16 cellular contexts compared by ENCODE assay signal in genomic region chr10:125494631-125495239, GRCh38.
DNase-seq lines count a peak whose midpoint lies in the region; ATAC-seq and TF ChIP-seq lines count a peak whose summit lies in the region.
"Had no signal": no experiment of that assay in that cellular context is flagged by ENCODE, and none has a peak within 500 bp of the region (broad histone marks: within the 10 kb centered on the region; RNA-seq: fewer than 3 reads in every experiment).

No MANE protein-coding gene starts in this region.

- no peak for ATAC-seq in HG03097 (IDR thresholded peaks at IDR 0.05; ENCODE audit: low FRiP score, unreplicated experiment)
- ATAC-seq: GM12878 had no signal

- H3K79me2 ChIP-seq in neural progenitor cell (ENCODE audit: low read depth) = no peaks in the 10 kb centered on the region

- H3K27ac ChIP-seq in neural progenitor cell = no peak overlapping the region
- H3K27ac ChIP-seq: C4-2B had no signal

- TF ChIP-seq RAD21 in Ishikawa (IDR thresholded peaks at IDR 0.05; ENCODE audit: low read depth) = no peak

- no peaks in the 10 kb centered on the region for H3K9me3 Mint-ChIP-seq in neural progenitor cell

- no peaks in the 10 kb centered on the region for H3K4me1 ChIP-seq in neural progenitor cell

- H3K36me3 ChIP-seq in neural progenitor cell = no peaks in the 10 kb centered on the region

- peaks cover 30% of the 10 kb centered on the region for H3K4me1 Mint-ChIP-seq in neural progenitor cell
- H3K4me1 Mint-ChIP-seq: CD4-positive, alpha-beta memory T cell had no signal

- H3F3A ChIP-seq in neural progenitor cell (ENCODE audit: low read depth) = no peaks in the 10 kb centered on the region

- H3K4me3 Mint-ChIP-seq in neural progenitor cell = peak overlapping the region; percentile 42
- H3K4me3 Mint-ChIP-seq: CD4-positive, alpha-beta memory T cell had no signal

- TF ChIP-seq EP300 in Ishikawa (IDR thresholded peaks at IDR 0.05; ENCODE audit: borderline replicate concordance) = no peak

- no peak overlapping the region for H3K4me3 ChIP-seq in neural progenitor cell
- H3K4me3 ChIP-seq: GM12878 had no signal

- H3K27me3 Mint-ChIP-seq in neural progenitor cell (ENCODE audit: insufficient read depth, low read depth) = peaks cover 2% of the 10 kb centered on the region
- H3K27me3 Mint-ChIP-seq: CD4-positive, alpha-beta memory T cell had no signal

- H3K4me2 ChIP-seq in neural progenitor cell = no peak overlapping the region

- H4K20me1 ChIP-seq in neural progenitor cell (ENCODE audit: low read depth) = no peaks in the 10 kb centered on the region

- H3K9me3 ChIP-seq in neural progenitor cell (ENCODE audit: low read depth) = no peaks in the 10 kb centered on the region

- no peaks in the 10 kb centered on the region for H3K36me3 Mint-ChIP-seq in neural progenitor cell
- H3K36me3 Mint-ChIP-seq: CD4-positive, alpha-beta memory T cell had no signal

- peak overlapping the region; percentile 38 for H3K27ac Mint-ChIP-seq in neural progenitor cell
- H3K27ac Mint-ChIP-seq: CD4-positive, alpha-beta memory T cell had no signal

- H2AFZ ChIP-seq in neural progenitor cell (replicated peaks) = peak overlapping the region; percentile 75

- peak; percentile 20 for DNase-seq in cerebellum (ENCODE audit: low spot score)
- DNase-seq in neural progenitor cell (ENCODE audit: low spot score) = no peak
- DNase-seq in T-helper 2 cell = no peak
- DNase-seq in dermis blood vessel endothelial cell = no peak
- DNase-seq: ACHN; AML-193; CD4-positive, alpha-beta memory T cell; DMS153; DMS79 treated with DMSO at 0.1 percent for 48 hours; HCEC 1CT; IMR-90; KBM-7 had no signal

- H3K27me3 ChIP-seq in neural progenitor cell = no peaks in the 10 kb centered on the region

- no peak overlapping the region for H3K9ac ChIP-seq in neural progenitor cell

- TF ChIP-seq CTCF in neural progenitor cell (IDR thresholded peaks at IDR 0.05) = no peak

TF ChIP-seq in Ishikawa, 13 proteins besides CTCF, POLR2A, EP300 and RAD21:
- TF ChIP-seq REST (IDR thresholded peaks at IDR 0.05; ENCODE audit: low read depth) (0 out of 2 replicates have a peak, but pooled peaks have one; percentile 3), EGR1 (IDR thresholded peaks at IDR 0.05) (no peak)
